ENCODE assay signal across 1 cellular context in genomic region chr17:61324540-61324868, GRCh38.
TF ChIP-seq lines count a peak whose summit lies in the region.

No MANE protein-coding gene starts in this region.

TF ChIP-seq in IMR-90, 13 proteins besides CTCF, POLR2A, EP300 and RAD21 (continued from another document):
- TF ChIP-seq CEBPB (IDR thresholded peaks at IDR 0.05; ENCODE audit: low read depth, low read length) (no peak), BHLHE40 (IDR thresholded peaks at IDR 0.05; ENCODE audit: low read depth, low read length) (0 out of 2 replicates have a peak, but pooled peaks have one; percentile 14)
